Comparison of ENCODE assay signal across 20 cellular contexts in the genomic region with DNA sequence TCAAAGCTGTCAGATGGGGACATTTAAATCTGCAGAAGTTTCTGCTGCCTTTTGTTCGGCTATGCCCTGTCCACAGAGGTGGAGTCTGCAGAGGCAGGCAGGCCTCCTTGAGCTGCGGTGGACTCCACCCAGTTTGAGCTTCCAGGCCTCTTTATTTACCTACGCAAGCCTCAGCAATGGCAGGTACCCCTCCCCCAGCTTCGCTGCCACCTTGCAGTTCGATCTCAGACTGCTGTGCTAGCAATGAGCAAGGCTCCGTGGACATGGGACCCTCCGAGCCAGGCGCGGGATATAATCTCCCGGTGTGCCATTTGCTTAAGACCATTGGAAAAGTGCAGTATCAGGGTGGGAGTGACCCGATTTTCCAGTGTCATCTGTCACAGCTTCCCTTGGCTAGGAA.
"Had no signal": no experiment of that assay in that cellular context is flagged by ENCODE, and none has a peak within 500 bp of the region (broad histone marks: within the 10 kb centered on the region; RNA-seq: fewer than 3 reads in every experiment).

No MANE protein-coding gene starts in this region.

- DNase-seq: stimulated activated CD4-positive, alpha-beta T cell treated with anti-CD3 and anti-CD28 coated beads, Interleukin-2, amount 100 ng/mL, for 48 hours; stimulated activated CD4-positive, alpha-beta T cell treated with anti-CD3 and anti-CD28 coated beads, Interleukin-4, amount 100 ng/mL, for 1 hour; stimulated activated CD4-positive, alpha-beta T cell treated with anti-CD3 and anti-CD28 coated beads, Interleukin-4, amount 100 ng/mL, for 24 hours; stimulated activated CD4-positive, alpha-beta T cell treated with anti-CD3 and anti-CD28 coated beads, Interleukin-4, amount 100 ng/mL, for 4 hours; stimulated activated CD8-positive, alpha-beta memory T cell treated with anti-CD3 and anti-CD28 coated beads, Interleukin-4, amount 100 ng/mL, for 48 hours; stimulated activated naive B cell treated with anti-CD40 and anti-IgM and Interleukin-4, amounts not matched to agents 10 μg/mL and 1 μg/mL and 100 μg/mL, for 72 hours; stimulated activated naive CD4-positive, alpha-beta T cell; stimulated activated naive CD4-positive, alpha-beta T cell treated with Interleukin-2 at 50 U/mL for 16 hours; stimulated activated naive CD8-positive, alpha-beta T cell treated with anti-CD3 and anti-CD28 coated beads, Interleukin-15, amount 100 ng/mL, for 72 hours; stimulated activated naive CD8-positive, alpha-beta T cell treated with anti-CD3 and anti-CD28 coated beads, Interleukin-15, Interleukin-2, amounts not matched to agents 100 U/mL and 50 U/mL, for 24 hours; stomach; substantia nigra; testis; thyroid gland; tibial artery; transverse colon; trophoblast cell; upper lobe of left lung; upper lobe of right lung; uterus had no signal
